Comparison of ENCODE assay signal across 8 cellular contexts in the genomic region with DNA sequence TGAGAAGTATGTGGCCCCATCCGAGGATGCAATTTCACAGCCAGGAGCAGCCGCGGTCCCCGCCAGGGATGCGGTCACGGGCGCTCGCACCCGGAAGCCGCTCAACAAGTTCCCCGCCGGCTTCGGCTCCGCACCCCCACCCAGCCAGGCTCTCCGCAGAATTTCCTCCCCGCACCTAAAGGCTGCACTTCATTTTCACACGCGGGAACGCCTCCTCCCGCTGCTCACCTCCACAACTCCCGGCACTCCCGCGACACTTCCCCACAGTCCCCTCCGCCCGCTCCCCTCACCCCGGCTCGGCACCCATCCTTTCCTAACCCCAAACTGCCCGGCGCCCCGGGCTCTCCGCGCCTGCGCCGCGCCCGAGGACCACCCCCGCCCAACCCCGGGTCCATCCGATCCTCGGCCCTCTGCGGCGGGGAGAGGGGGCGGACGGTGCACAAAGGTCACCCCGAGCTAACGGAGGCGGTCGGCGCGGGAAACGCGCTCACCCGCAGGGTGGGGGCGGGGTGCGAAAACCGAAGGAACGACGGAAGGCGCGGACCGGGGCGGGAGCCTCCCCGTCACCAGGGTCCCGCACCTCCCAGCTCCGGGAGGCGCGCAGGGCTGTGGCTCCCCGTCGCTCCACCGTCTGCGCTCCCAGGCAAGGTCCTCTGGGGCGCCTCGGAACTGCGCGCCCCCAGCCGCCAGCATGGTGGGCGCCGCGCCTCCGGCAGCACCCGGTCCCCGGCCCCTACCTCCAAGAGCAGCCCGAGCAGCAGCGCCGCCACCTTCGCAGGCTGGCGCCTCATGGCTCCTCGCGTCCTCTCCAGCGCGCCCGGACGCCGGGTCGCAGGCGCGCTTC. TPM values are rescaled to one million over a fixed set of nuclear protein-coding genes. Genes with fewer than 3 reads are reported as not detected.
DNase-seq lines count a peak whose midpoint lies in the region; ATAC-seq lines count a peak whose summit lies in the region.

No MANE protein-coding gene starts in this region.

- H3K9me3 ChIP-seq in duodenal mucosa (ENCODE audit: control insufficient read depth in 1 of 2, low read length in 2 of 2) (no peaks in the 10 kb centered on the region), mesenchymal stem cell (ENCODE audit: control insufficient read depth, low read length) (no peaks in the 10 kb centered on the region)

- DNase-seq in NCI-H748 (lab: John Stamatoyannopoulos, UW; ENCODE audit: unreplicated experiment) = peak; percentile 72
- DNase-seq in NCI-H748 treated with DMSO at 0.1 percent for 48 hours (lab: John Stamatoyannopoulos, UW) = no peak
- DNase-seq in NCI-H2171 treated with DMSO at 0.1 percent for 48 hours (lab: John Stamatoyannopoulos, UW) = peak; percentile 46
- DNase-seq in activated CD4-positive, alpha-beta T cell treated with anti-CD3 and anti-CD28 coated beads, Interleukin-2, amount 50 U/mL, for 4 hours = peak; percentile 31 to 42
- peak; percentile 63 for DNase-seq in mesenchymal stem cell
- peak; percentile 74 for DNase-seq in stimulated activated CD8-positive, alpha-beta memory T cell treated with anti-CD3 and anti-CD28 coated beads, Interleukin-4, amount 100 ng/mL, for 48 hours

- H3K79me1 ChIP-seq in mesenchymal stem cell (replicated peaks; ENCODE audit: low read length, poor library complexity, severe bottlenecking) = peaks cover 2% of the 10 kb centered on the region

- H3K4ac ChIP-seq in mesenchymal stem cell (ENCODE audit: low read depth in 1 of 2, low read length in 2 of 2) = peak overlapping the region; percentile 73 to 88

- peak overlapping the region; percentile 63 for H4K91ac ChIP-seq in mesenchymal stem cell (ENCODE audit: low read length)

- peak overlapping the region in 1 of 2 experiments; percentile 87 for H3K14ac ChIP-seq in mesenchymal stem cell (ENCODE audit: low read length in 2 of 2)

- under 1% methylated on average over 67 of the region's 97 CpGs for WGBS in mesenchymal stem cell

- peak overlapping the region; percentile 47 for H2AK5ac ChIP-seq in mesenchymal stem cell (ENCODE audit: low read length, severe bottlenecking)

- H3K36me3 ChIP-seq in duodenal mucosa (ENCODE audit: control insufficient read depth in 1 of 2, insufficient read depth in 2 of 2, low read length in 2 of 2) = no peaks in the 10 kb centered on the region
- no peaks in the 10 kb centered on the region for H3K36me3 ChIP-seq in mesenchymal stem cell (ENCODE audit: control insufficient read depth in 1 of 2, insufficient read depth in 2 of 2, low read depth in 1 of 2, low read length in 2 of 2)

- H3K23ac ChIP-seq in mesenchymal stem cell (ENCODE audit: low read length in 2 of 2) = peak overlapping the region in 1 of 2 experiments; percentile 89

- H3K9ac ChIP-seq in duodenal mucosa (ENCODE audit: low read depth in 1 of 2, low read length in 2 of 2) (peak overlapping the region; percentile 61 to 65), mesenchymal stem cell (ENCODE audit: low read length) (peak overlapping the region; percentile 93)

- peak overlapping the region in 1 of 2 experiments; percentile 87 for H2BK12ac ChIP-seq in mesenchymal stem cell (ENCODE audit: low read length in 2 of 2)

- peak; percentile 19 for ATAC-seq in HG02840 (IDR thresholded peaks at IDR 0.05; ENCODE audit: low FRiP score, unreplicated experiment)

- peak overlapping the region; percentile 91 for H2BK5ac ChIP-seq in mesenchymal stem cell (ENCODE audit: low read depth, low read length, poor library complexity, severe bottlenecking)

- peak overlapping the region; percentile 82 for H2BK15ac ChIP-seq in mesenchymal stem cell (ENCODE audit: low read depth, poor library complexity, severe bottlenecking)

- H3K27ac ChIP-seq in duodenal mucosa (ENCODE audit: low read depth, low read length) (peak overlapping the region; percentile 77), mesenchymal stem cell (ENCODE audit: low read length, poor library complexity, severe bottlenecking) (peak overlapping the region; percentile 89)

- H2BK120ac ChIP-seq in mesenchymal stem cell (ENCODE audit: low read depth, low read length) = peak overlapping the region; percentile 77

- H3K18ac ChIP-seq in mesenchymal stem cell (ENCODE audit: low read depth in 1 of 2, low read length in 2 of 2) = peak overlapping the region; percentile 82 to 97

- H3K27me3 ChIP-seq in duodenal mucosa (ENCODE audit: control insufficient read depth in 1 of 2, insufficient read depth in 2 of 2, low read length in 2 of 2) = no peaks in the 10 kb centered on the region
- H3K27me3 ChIP-seq in mesenchymal stem cell (ENCODE audit: control insufficient read depth in 1 of 2, insufficient read depth in 1 of 2, low read length in 2 of 2) = no peaks in the 10 kb centered on the region

- peak overlapping the region; percentile 60 for H3K4me2 ChIP-seq in mesenchymal stem cell (ENCODE audit: low read length, poor library complexity, severe bottlenecking)

- H2AFZ ChIP-seq in mesenchymal stem cell (ENCODE audit: low read depth, low read length) = peak overlapping the region; percentile 83

- peak overlapping the region; percentile 78 for H4K8ac ChIP-seq in mesenchymal stem cell (ENCODE audit: low read length)

- H3K4me1 ChIP-seq in duodenal mucosa (ENCODE audit: control insufficient read depth in 1 of 2, insufficient read depth in 2 of 2, low read length in 2 of 2) = peaks cover 53% of the 10 kb centered on the region in 2 donors
- H3K4me1 ChIP-seq in mesenchymal stem cell (ENCODE audit: control insufficient read depth, insufficient read depth, low read depth, low read length) = peaks cover 24% of the 10 kb centered on the region

- H3K4me3 ChIP-seq in duodenal mucosa (ENCODE audit: low read depth in 1 of 2, low read length in 2 of 2) (peak overlapping the region; percentile 79 to 84), mesenchymal stem cell (ENCODE audit: insufficient read depth in 1 of 2, low read depth in 1 of 2, low read length in 2 of 2) (peak overlapping the region; percentile 87 to 95)

RNA-seq across cellular contexts. Expression of gene VOPP1, which starts 0.5 kb away (rescaled TPM):
- polyA plus RNA-seq in mesenchymal stem cell (2013, experiment 1 of 2) = 37.0 TPM
- 37.8 TPM for polyA plus RNA-seq in mesenchymal stem cell (2013, experiment 2 of 2)
